ENCODE assay signal across 28 cellular contexts in the genomic region with DNA sequence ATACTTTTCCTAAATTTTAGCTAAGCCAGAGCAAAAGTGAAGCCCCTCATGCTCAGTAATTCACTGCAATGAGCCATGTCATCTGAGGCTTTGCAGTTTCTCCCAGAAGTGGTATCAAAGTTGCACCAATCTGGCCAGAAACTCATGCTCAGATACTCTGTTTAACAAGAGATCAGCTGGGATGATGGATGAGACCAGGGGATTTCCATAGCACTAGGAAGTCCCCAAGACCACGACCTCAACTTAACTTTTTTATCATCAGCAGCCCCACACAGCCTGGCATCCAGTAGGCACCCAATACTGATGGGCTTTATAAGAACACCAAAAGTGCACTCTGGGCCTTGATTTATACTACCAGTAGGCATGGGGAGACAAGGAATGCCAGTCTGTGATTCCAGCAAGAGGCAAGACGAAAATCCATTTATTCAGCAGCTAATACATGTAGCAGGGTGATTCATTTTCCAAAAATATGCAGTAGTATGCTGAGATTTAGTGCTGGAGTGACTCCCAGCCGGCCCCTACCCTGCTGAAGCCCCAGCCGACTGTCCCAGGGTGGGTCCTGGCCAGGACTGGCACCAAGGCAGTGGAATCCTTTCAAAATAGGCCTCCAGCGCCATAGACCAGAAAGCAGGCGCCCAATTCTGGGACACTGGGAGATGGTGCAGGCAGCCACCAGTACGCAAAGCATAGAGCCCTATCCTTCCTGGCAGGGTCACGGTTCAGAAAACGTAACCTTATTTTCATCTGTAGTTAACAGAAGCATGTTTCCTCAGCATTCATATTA. TPM values are rescaled to one million over a fixed set of nuclear protein-coding genes. Genes with fewer than 3 reads are reported as not detected.
"Had no signal": no experiment of that assay in that cellular context is flagged by ENCODE, and none has a peak within 500 bp of the region (broad histone marks: within the 10 kb centered on the region; RNA-seq: fewer than 3 reads in every experiment).

No MANE protein-coding gene starts in this region.

- H3K36me3 Mint-ChIP-seq: activated naive CD8-positive, alpha-beta T cell had no signal

- H3K4me3 Mint-ChIP-seq: activated CD4-positive, alpha-beta memory T cell treated with anti-CD3 and anti-CD28 coated beads, Interleukin-2, amount 10 ng/mL, durations not matched to agents 7 days and 5 days; activated CD4-positive, alpha-beta T cell treated with anti-CD3 and anti-CD28 coated beads, Interleukin-2, amount 10 ng/mL, durations not matched to agents 7 days and 5 days; activated naive CD4-positive, alpha-beta T cell treated with anti-CD3 and anti-CD28 coated beads for 36 hours; activated naive CD8-positive, alpha-beta T cell; activated T-helper 17 cell treated with anti-CD3 and anti-CD28 coated beads, Interleukin-2, amount 50 U/mL, for 72 hours; brain; central memory CD8-positive, alpha-beta T cell; T-helper 17 cell had no signal

- DNase-seq: activated CD4-positive, alpha-beta memory T cell treated with anti-CD3 and anti-CD28 coated beads, Interleukin-2, amount 10 ng/mL, durations not matched to agents 7 days and 5 days; activated CD4-positive, alpha-beta T cell treated with anti-CD3 and anti-CD28 coated beads, Interleukin-2, amount 10 ng/mL, durations not matched to agents 7 days and 5 days; activated CD4-positive, CD25-positive, alpha-beta regulatory T cell; activated gamma-delta T cell; activated naive CD4-positive, alpha-beta T cell treated with anti-CD3 and anti-CD28 coated beads for 36 hours; activated T-cell treated with anti-CD3 and anti-CD28 coated beads, Interleukin-2, amount 50 U/mL, for 48 hours; amygdala; MG63; NCI-H1105; NCI-H1436; NCI-H1694 treated with DMSO at 0.1 percent for 48 hours; NCI-H2081; NCI-H510A treated with DMSO at 0.1 percent for 48 hours; NCI-H69; NK-92 treated with Interleukin-12 subunit alpha and Interleukin-12 subunit beta, amount 100 ng/mL, for 24 hours; Peyer's patch; SHP77; SW 1271; T-helper 17 cell; T-helper 9 cell had no signal

- H3K9me3 ChIP-seq: MG63, Peyer's patch, SJSA1 had no signal

- H3K27ac ChIP-seq: Peyer's patch, RWPE1, SJSA1 had no signal

- ATAC-seq: activated T-helper 17 cell treated with anti-CD3 and anti-CD28 coated beads, Interleukin-2, amount 50 U/mL, for 72 hours; SK-N-SH treated with all-trans-retinoic acid at 6 μM for 48 hours; T-helper 17 cell had no signal

- H3K27me3 Mint-ChIP-seq: activated CD4-positive, alpha-beta T cell treated with anti-CD3 and anti-CD28 coated beads, Interleukin-2, amount 10 ng/mL, durations not matched to agents 7 days and 5 days; activated naive CD8-positive, alpha-beta T cell; activated T-helper 17 cell treated with anti-CD3 and anti-CD28 coated beads, Interleukin-2, amount 50 U/mL, for 72 hours; brain; central memory CD8-positive, alpha-beta T cell; T-helper 17 cell had no signal

- H3K4me1 Mint-ChIP-seq: activated CD4-positive, alpha-beta memory T cell treated with anti-CD3 and anti-CD28 coated beads, Interleukin-2, amount 10 ng/mL, durations not matched to agents 7 days and 5 days; activated CD4-positive, alpha-beta T cell treated with anti-CD3 and anti-CD28 coated beads, Interleukin-2, amount 10 ng/mL, durations not matched to agents 7 days and 5 days; activated T-helper 17 cell treated with anti-CD3 and anti-CD28 coated beads, Interleukin-2, amount 50 U/mL, for 72 hours; central memory CD8-positive, alpha-beta T cell had no signal

- H3K4me1 ChIP-seq: Peyer's patch had no signal

- H3K27me3 ChIP-seq: MG63, Peyer's patch, SJSA1 had no signal

- H3K9me3 Mint-ChIP-seq: activated CD4-positive, alpha-beta memory T cell treated with anti-CD3 and anti-CD28 coated beads, Interleukin-2, amount 10 ng/mL, durations not matched to agents 7 days and 5 days; activated CD4-positive, alpha-beta T cell treated with anti-CD3 and anti-CD28 coated beads, Interleukin-2, amount 10 ng/mL, durations not matched to agents 7 days and 5 days; activated naive CD4-positive, alpha-beta T cell treated with anti-CD3 and anti-CD28 coated beads for 36 hours; central memory CD8-positive, alpha-beta T cell had no signal

- H3K4me3 ChIP-seq: MG63, Peyer's patch, SJSA1 had no signal

- H3K27ac Mint-ChIP-seq: activated CD4-positive, alpha-beta memory T cell treated with anti-CD3 and anti-CD28 coated beads, Interleukin-2, amount 10 ng/mL, durations not matched to agents 7 days and 5 days; activated CD4-positive, alpha-beta T cell treated with anti-CD3 and anti-CD28 coated beads, Interleukin-2, amount 10 ng/mL, durations not matched to agents 7 days and 5 days; activated naive CD4-positive, alpha-beta T cell treated with anti-CD3 and anti-CD28 coated beads for 36 hours; activated naive CD8-positive, alpha-beta T cell; activated T-helper 17 cell treated with anti-CD3 and anti-CD28 coated beads, Interleukin-2, amount 50 U/mL, for 72 hours; brain; T-helper 17 cell had no signal

RNA-seq across cellular contexts. Expression of a gene that starts 0.6 kb away (rescaled TPM):
- total RNA-seq: activated CD4-positive, alpha-beta memory T cell treated with anti-CD3 and anti-CD28 coated beads, Interleukin-2, amount 10 ng/mL, durations not matched to agents 7 days and 5 days; activated CD4-positive, alpha-beta T cell treated with anti-CD3 and anti-CD28 coated beads, Interleukin-2, amount 10 ng/mL, durations not matched to agents 7 days and 5 days; activated naive CD4-positive, alpha-beta T cell treated with anti-CD3 and anti-CD28 coated beads for 36 hours; activated T-helper 17 cell treated with anti-CD3 and anti-CD28 coated beads, Interleukin-2, amount 50 U/mL, for 72 hours; astrocyte; Peyer's patch; SJSA1; T-helper 17 cell had no signal
